ENCODE assay signal across 18 cellular contexts in the genomic region with DNA sequence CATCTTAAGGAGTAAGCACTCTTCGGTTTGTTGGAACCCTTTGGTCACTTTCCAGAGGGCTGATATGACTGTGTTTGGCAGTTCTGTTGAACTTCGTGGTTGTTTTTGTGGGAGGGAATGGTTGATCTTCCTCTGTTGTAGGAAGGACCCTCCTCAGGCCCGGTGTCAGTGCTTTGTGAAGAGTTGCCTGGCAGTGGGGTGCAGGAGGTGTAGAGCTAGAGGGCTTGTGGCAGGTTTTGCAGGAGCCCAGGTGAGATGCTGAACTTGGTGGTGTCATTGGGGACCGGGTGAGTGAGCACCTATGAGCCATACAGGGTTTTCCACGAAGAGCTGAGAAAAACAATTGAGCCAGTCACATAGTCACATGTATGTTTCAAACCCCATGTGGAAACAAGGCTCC. TPM values are rescaled to one million over a fixed set of nuclear protein-coding genes. Genes with fewer than 3 reads are reported as not detected.
DNase-seq lines count a peak whose midpoint lies in the region; ATAC-seq lines count a peak whose summit lies in the region.
"Had no signal": no experiment of that assay in that cellular context is flagged by ENCODE, and none has a peak within 500 bp of the region (broad histone marks: within the 10 kb centered on the region; RNA-seq: fewer than 3 reads in every experiment).

No MANE protein-coding gene starts in this region.

- peak overlapping the region; percentile 47 for H3K27ac Mint-ChIP-seq in activated CD4-positive, alpha-beta T cell treated with anti-CD3 and anti-CD28 coated beads, Interleukin-2, amount 10 ng/mL, durations not matched to agents 7 days and 5 days
- no peak overlapping the region for H3K27ac Mint-ChIP-seq in activated CD4-positive, alpha-beta T cell treated with anti-CD3 and anti-CD28 coated beads, Interleukin-2, amount 10 ng/mL, durations not matched to agents 24 days and 14 days
- H3K27ac Mint-ChIP-seq in activated naive CD4-positive, alpha-beta T cell treated with anti-CD3 and anti-CD28 coated beads, Interleukin-2, amount 50 U/mL, for 72 hours, result peak overlapping the region; percentile 45 to 77
- H3K27ac Mint-ChIP-seq in central memory CD8-positive, alpha-beta T cell (ENCODE audit: low read depth), result peak overlapping the region; percentile 56
- peak overlapping the region; percentile 21 for H3K27ac Mint-ChIP-seq in stimulated activated naive B cell treated with anti-CD40 and anti-IgM and Interleukin-4, amounts not matched to agents 10 μg/mL and 1 μg/mL and 100 μg/mL, for 72 hours
- peak overlapping the region in 2 of 8 donors; percentile 29 to 71 for H3K27ac Mint-ChIP-seq in CD8-positive, alpha-beta memory T cell
- H3K27ac Mint-ChIP-seq: GM23338 had no signal

- intact Hi-C loops in activated CD4-positive, alpha-beta T cell treated with anti-CD3 and anti-CD28 coated beads, Interleukin-2, amount 10 ng/mL, durations not matched to agents 24 days and 14 days (cut with micrococcal nuclease), result no loop called here

- no peak overlapping the region for H3K4me3 ChIP-seq in CD8-positive, alpha-beta memory T cell (ENCODE audit: low read length)
- H3K4me3 ChIP-seq: BLaER1 treated with 17β-estradiol and CSF1 and Interleukin-3, amounts not matched to agents 10 nM and 100 nM; GM23338; HAP-1 had no signal

- H3K4me3 Mint-ChIP-seq in activated CD4-positive, alpha-beta T cell treated with anti-CD3 and anti-CD28 coated beads, Interleukin-2, amount 10 ng/mL, durations not matched to agents 7 days and 5 days, result no peak overlapping the region
- H3K4me3 Mint-ChIP-seq in activated CD4-positive, alpha-beta T cell treated with anti-CD3 and anti-CD28 coated beads, Interleukin-2, amount 10 ng/mL, durations not matched to agents 24 days and 14 days, result no peak overlapping the region
- no peak overlapping the region for H3K4me3 Mint-ChIP-seq in central memory CD8-positive, alpha-beta T cell
- no peak overlapping the region for H3K4me3 Mint-ChIP-seq in stimulated activated naive B cell treated with anti-CD40 and anti-IgM and Interleukin-4, amounts not matched to agents 10 μg/mL and 1 μg/mL and 100 μg/mL, for 72 hours
- no peak overlapping the region for H3K4me3 Mint-ChIP-seq in CD8-positive, alpha-beta memory T cell
- H3K4me3 Mint-ChIP-seq: GM23338 had no signal

- no peak for DNase-seq in activated CD4-positive, alpha-beta T cell treated with anti-CD3 and anti-CD28 coated beads, Interleukin-2, amount 10 ng/mL, durations not matched to agents 7 days and 5 days
- no peak for DNase-seq in activated CD4-positive, alpha-beta T cell treated with anti-CD3 and anti-CD28 coated beads, Interleukin-2, amount 10 ng/mL, durations not matched to agents 24 days and 14 days
- no peak for DNase-seq in activated naive CD4-positive, alpha-beta T cell treated with anti-CD3 and anti-CD28 coated beads, Interleukin-2, amount 50 U/mL, for 72 hours (ENCODE audit: low spot score in 2 of 2)
- DNase-seq in activated naive CD4-positive, alpha-beta T cell (lab: John Stamatoyannopoulos, UW), result no peak
- DNase-seq in central memory CD8-positive, alpha-beta T cell (ENCODE audit: low spot score in 2 of 2), result no peak
- DNase-seq in stimulated activated naive B cell treated with anti-CD40 and anti-IgM and Interleukin-4, amounts not matched to agents 10 μg/mL and 1 μg/mL and 100 μg/mL, for 72 hours, result no peak
- DNase-seq in stimulated activated CD4-positive, alpha-beta T cell treated with anti-CD3 and anti-CD28 coated beads, Interleukin-1b, Interleukin-23, amount 100 ng/mL, for 48 hours, result no peak
- no peak for DNase-seq in CD8-positive, alpha-beta memory T cell
- DNase-seq: 8988T, Kasumi-1, NCI-H1417, NCI-H1694 treated with DMSO at 0.1 percent for 48 hours, NCI-H446 treated with DMSO at 0.1 percent for 48 hours, NCI-H526 treated with DMSO at 0.1 percent for 48 hours had no signal

- no peaks in the 10 kb centered on the region for H3K27me3 ChIP-seq in CD8-positive, alpha-beta memory T cell (ENCODE audit: insufficient read depth, low read length, poor library complexity, severe bottlenecking)
- H3K27me3 ChIP-seq: BLaER1 treated with 17β-estradiol and CSF1 and Interleukin-3, amounts not matched to agents 10 nM and 100 nM had no signal

- POLR2A ChIA-PET in activated CD4-positive, alpha-beta T cell treated with anti-CD3 and anti-CD28 coated beads, Interleukin-2, amount 10 ng/mL, durations not matched to agents 7 days and 5 days (lab: Charles Lee), result no interaction called here
- POLR2A ChIA-PET in CD8-positive, alpha-beta memory T cell (lab: Charles Lee), result no interaction called here

- peaks cover 80% of the 10 kb centered on the region for H3K36me3 ChIP-seq in CD8-positive, alpha-beta memory T cell (ENCODE audit: insufficient read depth, low read length)

- peak in 1 of 2 donors; percentile 11 for ATAC-seq in activated naive CD4-positive, alpha-beta T cell treated with anti-CD3 and anti-CD28 coated beads, Interleukin-2, amount 50 U/mL, for 72 hours
- ATAC-seq in central memory CD8-positive, alpha-beta T cell (replicated peaks; ENCODE audit: extremely low read depth, poor library complexity, severe bottlenecking), result no peak
- no peak for ATAC-seq in stimulated activated naive B cell treated with anti-CD40 and anti-IgM and Interleukin-4, amounts not matched to agents 10 μg/mL and 1 μg/mL and 100 μg/mL, for 72 hours (replicated peaks)
- ATAC-seq: GM23338, Right ventricle myocardium inferior had no signal

- H3K9me3 Mint-ChIP-seq in activated CD4-positive, alpha-beta T cell treated with anti-CD3 and anti-CD28 coated beads, Interleukin-2, amount 10 ng/mL, durations not matched to agents 7 days and 5 days, result no peaks in the 10 kb centered on the region
- H3K9me3 Mint-ChIP-seq in activated CD4-positive, alpha-beta T cell treated with anti-CD3 and anti-CD28 coated beads, Interleukin-2, amount 10 ng/mL, durations not matched to agents 24 days and 14 days, result peaks cover 5% of the 10 kb centered on the region
- no peaks in the 10 kb centered on the region for H3K9me3 Mint-ChIP-seq in activated naive CD4-positive, alpha-beta T cell treated with anti-CD3 and anti-CD28 coated beads, Interleukin-2, amount 50 U/mL, for 72 hours
- no peaks in the 10 kb centered on the region for H3K9me3 Mint-ChIP-seq in central memory CD8-positive, alpha-beta T cell
- H3K9me3 Mint-ChIP-seq in stimulated activated naive B cell treated with anti-CD40 and anti-IgM and Interleukin-4, amounts not matched to agents 10 μg/mL and 1 μg/mL and 100 μg/mL, for 72 hours, result no peaks in the 10 kb centered on the region
- no peaks in the 10 kb centered on the region for H3K9me3 Mint-ChIP-seq in CD8-positive, alpha-beta memory T cell
- H3K9me3 Mint-ChIP-seq: GM23338 had no signal

- no peaks in the 10 kb centered on the region for H3K4me1 ChIP-seq in CD8-positive, alpha-beta memory T cell (ENCODE audit: insufficient read depth, low read length)
- H3K4me1 ChIP-seq: BLaER1 treated with 17β-estradiol and CSF1 and Interleukin-3, amounts not matched to agents 10 nM and 100 nM; HAP-1 had no signal

- peaks cover 85% of the 10 kb centered on the region for H3K36me3 Mint-ChIP-seq in activated CD4-positive, alpha-beta T cell treated with anti-CD3 and anti-CD28 coated beads, Interleukin-2, amount 10 ng/mL, durations not matched to agents 7 days and 5 days (ENCODE audit: low read depth)
- peaks cover 87% of the 10 kb centered on the region for H3K36me3 Mint-ChIP-seq in activated CD4-positive, alpha-beta T cell treated with anti-CD3 and anti-CD28 coated beads, Interleukin-2, amount 10 ng/mL, durations not matched to agents 24 days and 14 days (ENCODE audit: low read depth)
- peaks cover 50 to 66% of the 10 kb centered on the region in 2 donors for H3K36me3 Mint-ChIP-seq in activated naive CD4-positive, alpha-beta T cell treated with anti-CD3 and anti-CD28 coated beads, Interleukin-2, amount 50 U/mL, for 72 hours
- H3K36me3 Mint-ChIP-seq in central memory CD8-positive, alpha-beta T cell (ENCODE audit: insufficient read depth), result peaks cover 86% of the 10 kb centered on the region
- peaks cover 67 to 87% of the 10 kb centered on the region in 2 donors for H3K36me3 Mint-ChIP-seq in stimulated activated naive B cell treated with anti-CD40 and anti-IgM and Interleukin-4, amounts not matched to agents 10 μg/mL and 1 μg/mL and 100 μg/mL, for 72 hours
- peaks cover 39 to 97% (median 60%) of the 10 kb centered on the region in 3 donors for H3K36me3 Mint-ChIP-seq in CD8-positive, alpha-beta memory T cell

- H3K27ac ChIP-seq in CD8-positive, alpha-beta memory T cell (ENCODE audit: low read depth, low read length), result no peak overlapping the region
- H3K27ac ChIP-seq: BLaER1 treated with 17β-estradiol and CSF1 and Interleukin-3, amounts not matched to agents 10 nM and 100 nM had no signal

- no peaks in the 10 kb centered on the region for H3K27me3 Mint-ChIP-seq in activated CD4-positive, alpha-beta T cell treated with anti-CD3 and anti-CD28 coated beads, Interleukin-2, amount 10 ng/mL, durations not matched to agents 7 days and 5 days
- H3K27me3 Mint-ChIP-seq in activated CD4-positive, alpha-beta T cell treated with anti-CD3 and anti-CD28 coated beads, Interleukin-2, amount 10 ng/mL, durations not matched to agents 24 days and 14 days, result no peaks in the 10 kb centered on the region
- no peaks in the 10 kb centered on the region for H3K27me3 Mint-ChIP-seq in central memory CD8-positive, alpha-beta T cell
- no peaks in the 10 kb centered on the region for H3K27me3 Mint-ChIP-seq in stimulated activated naive B cell treated with anti-CD40 and anti-IgM and Interleukin-4, amounts not matched to agents 10 μg/mL and 1 μg/mL and 100 μg/mL, for 72 hours
- no peaks in the 10 kb centered on the region for H3K27me3 Mint-ChIP-seq in CD8-positive, alpha-beta memory T cell

- H3K4me1 Mint-ChIP-seq in activated CD4-positive, alpha-beta T cell treated with anti-CD3 and anti-CD28 coated beads, Interleukin-2, amount 10 ng/mL, durations not matched to agents 7 days and 5 days, result peaks cover 17% of the 10 kb centered on the region
- H3K4me1 Mint-ChIP-seq in activated CD4-positive, alpha-beta T cell treated with anti-CD3 and anti-CD28 coated beads, Interleukin-2, amount 10 ng/mL, durations not matched to agents 24 days and 14 days, result peaks cover 15% of the 10 kb centered on the region
- peaks cover 21% of the 10 kb centered on the region for H3K4me1 Mint-ChIP-seq in central memory CD8-positive, alpha-beta T cell
- peaks cover 8 to 22% of the 10 kb centered on the region in 2 donors for H3K4me1 Mint-ChIP-seq in stimulated activated naive B cell treated with anti-CD40 and anti-IgM and Interleukin-4, amounts not matched to agents 10 μg/mL and 1 μg/mL and 100 μg/mL, for 72 hours
- peaks cover 14 to 49% (median 21%) of the 10 kb centered on the region in 3 donors for H3K4me1 Mint-ChIP-seq in CD8-positive, alpha-beta memory T cell
- H3K4me1 Mint-ChIP-seq: GM23338 had no signal

- no peaks in the 10 kb centered on the region for H3K9me3 ChIP-seq in CD8-positive, alpha-beta memory T cell (ENCODE audit: low read length)
- H3K9me3 ChIP-seq: HAP-1 had no signal

- CTCF ChIA-PET in activated CD4-positive, alpha-beta T cell treated with anti-CD3 and anti-CD28 coated beads, Interleukin-2, amount 10 ng/mL, durations not matched to agents 7 days and 5 days (lab: Charles Lee), result interaction anchor here (1.0 to 2.1 kb wide), 4 partner anchors 15 to 27 kb away, joined by 3 to 6 read pairs (median 3); a partner anchor contains a TSS
- CTCF ChIA-PET in CD8-positive, alpha-beta memory T cell (lab: Charles Lee), result no interaction called here

RNA-seq across cellular contexts. Expression of a gene that starts 27.2 kb away (rescaled TPM):
- total RNA-seq in activated CD4-positive, alpha-beta T cell treated with anti-CD3 and anti-CD28 coated beads, Interleukin-2, amount 10 ng/mL, durations not matched to agents 7 days and 5 days, result 10 to 100 TPM; 43.4 to 46.0 TPM
- total RNA-seq in activated CD4-positive, alpha-beta T cell treated with anti-CD3 and anti-CD28 coated beads, Interleukin-2, amount 10 ng/mL, durations not matched to agents 24 days and 14 days, result 48.6 and 50.7 TPM in 2 replicates
- total RNA-seq in activated naive CD4-positive, alpha-beta T cell treated with anti-CD3 and anti-CD28 coated beads, Interleukin-2, amount 50 U/mL, for 72 hours, result 10 to 100 TPM; 42.8 to 52.0 TPM
- total RNA-seq in CD8-positive, alpha-beta memory T cell, result 10 to 100 TPM; 36.7 to 37.0 TPM
- polyA plus RNA-seq in CD8-positive, alpha-beta memory T cell, result 22.4 TPM

RNA-seq across cellular contexts. Expression of a gene that starts 34.5 kb away (rescaled TPM):
- 100 to 1,000 TPM; 170 to 206 TPM for total RNA-seq in activated CD4-positive, alpha-beta T cell treated with anti-CD3 and anti-CD28 coated beads, Interleukin-2, amount 10 ng/mL, durations not matched to agents 7 days and 5 days
- total RNA-seq in activated CD4-positive, alpha-beta T cell treated with anti-CD3 and anti-CD28 coated beads, Interleukin-2, amount 10 ng/mL, durations not matched to agents 24 days and 14 days, result 167 and 176 TPM in 2 replicates
- total RNA-seq in activated naive CD4-positive, alpha-beta T cell treated with anti-CD3 and anti-CD28 coated beads, Interleukin-2, amount 50 U/mL, for 72 hours, result 100 to 1,000 TPM; 202 to 384 TPM
- 100 to 1,000 TPM; 252 to 253 TPM for total RNA-seq in CD8-positive, alpha-beta memory T cell
- 21.2 TPM for polyA plus RNA-seq in CD8-positive, alpha-beta memory T cell
